In the genomic region with DNA sequence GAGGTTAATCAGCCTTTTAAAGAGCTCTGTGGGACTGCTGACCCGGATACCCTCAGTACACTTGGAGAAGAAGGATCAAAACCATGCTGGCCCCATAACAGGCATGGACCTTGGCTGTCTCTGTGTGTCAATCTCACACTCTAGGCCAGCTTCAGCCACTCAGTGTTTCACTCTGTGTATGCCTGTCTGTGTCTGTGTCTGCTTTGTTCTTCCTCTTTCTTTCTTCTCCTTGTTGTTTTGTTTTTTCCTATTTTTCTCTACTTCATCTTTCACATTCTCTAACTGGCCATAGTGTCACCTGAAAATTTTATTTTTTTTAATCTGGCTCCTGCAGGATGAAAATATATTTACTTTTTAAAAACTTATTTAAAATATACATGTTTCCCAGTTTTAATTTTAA, we compare ENCODE assay signal across 1 cellular context.
TF ChIP-seq lines count a peak whose summit lies in the region.

No MANE protein-coding gene starts in this region.

TF ChIP-seq in GM23338, 12 proteins besides CTCF, POLR2A, EP300 and RAD21 (continued from another document):
- no peak for TF ChIP-seq CREB1 (CRISPR knock-in tag; IDR thresholded peaks at IDR 0.05; ENCODE audit: low read depth)
- no peak for TF ChIP-seq JUNB (IDR thresholded peaks at IDR 0.05; ENCODE audit: unreplicated experiment)
- TF ChIP-seq EZH2phosphoT487 (IDR thresholded peaks at IDR 0.05; ENCODE audit: unreplicated experiment), result no peak
